Comparison of ENCODE assay signal across 8 cellular contexts in genomic region chr16:19718624-19718965, GRCh38. TPM values are rescaled to one million over a fixed set of nuclear protein-coding genes. Genes with fewer than 3 reads are reported as not detected.
A peak's percentile ranks its signal among the peaks of the same experiment; 100 is the strongest.
DNase-seq lines count a peak whose midpoint lies in the region; ATAC-seq, FAIRE-seq and TF ChIP-seq lines count a peak whose summit lies in the region.

No MANE protein-coding gene starts in this region.

- peak overlapping the region; percentile 90; the same call in 1 of the 2 replicates for H3K9ac ChIP-seq in MM.1S (ENCODE audit: low read length)

- no peaks in the 10 kb centered on the region for H3K9me2 ChIP-seq in MM.1S (replicated peaks; ENCODE audit: insufficient read depth, low read length)

- H3K4me1 ChIP-seq in MM.1S (ENCODE audit: low read length) (no peaks in the 10 kb centered on the region), breast epithelium (peaks cover 5 to 24% of the 10 kb centered on the region in 2 donors), mononuclear cell (ENCODE audit: insufficient read depth, low read length) (peaks cover 18% of the 10 kb centered on the region)

- H3K36me3 ChIP-seq in MM.1S (replicated peaks; ENCODE audit: insufficient read depth, low read length) (peaks cover 6% of the 10 kb centered on the region; the same call in 1 of the 2 replicates), breast epithelium (no peaks in the 10 kb centered on the region)

- peak overlapping the region; percentile 56 for H3K4me2 ChIP-seq in MM.1S (ENCODE audit: low read depth, low read length)

- peaks cover 41% of the 10 kb centered on the region for H3K79me2 ChIP-seq in MM.1S (ENCODE audit: low read length)

- no peak for TF ChIP-seq CTCF in MM.1S (IDR thresholded peaks at IDR 0.05; ENCODE audit: low read length)
- no peak for TF ChIP-seq CTCF in breast epithelium (IDR thresholded peaks at IDR 0.05)
- no peak for TF ChIP-seq CTCF in D721Med (IDR thresholded peaks at IDR 0.05; ENCODE audit: insufficient read depth, missing control alignments)

- intact Hi-C loops in breast epithelium (cut with DNase I; ENCODE audit: low total_unique reads), result loop anchor here (10.0 kb wide), 1 partner anchor 166 kb away; the partner anchor contains the start of gene GPRC5B

- ATAC-seq in HG02981 (IDR thresholded peaks at IDR 0.05; ENCODE audit: unreplicated experiment), result no peak
- no peak for ATAC-seq in GM21737 (IDR thresholded peaks at IDR 0.05; ENCODE audit: unreplicated experiment)

- H2AFZ ChIP-seq in MM.1S (ENCODE audit: low read length), result peak overlapping the region; percentile 71

- H3K27ac ChIP-seq in MM.1S (ENCODE audit: low read length), result no peak overlapping the region
- H3K27ac ChIP-seq in breast epithelium, result peak overlapping the region; percentile 76 to 94

- no peaks in the 10 kb centered on the region for H4K20me1 ChIP-seq in MM.1S (ENCODE audit: insufficient read depth, low read length)

- TF ChIP-seq POLR2A in breast epithelium (IDR thresholded peaks at IDR 0.05), result no peak

- no peaks in the 10 kb centered on the region for H3F3A ChIP-seq in MM.1S (ENCODE audit: insufficient read depth, low read length)

- no peaks in the 10 kb centered on the region for H3K9me3 ChIP-seq in MM.1S (replicated peaks; ENCODE audit: insufficient read depth, low read length)
- H3K9me3 ChIP-seq in breast epithelium, result no peaks in the 10 kb centered on the region
- no peaks in the 10 kb centered on the region for H3K9me3 ChIP-seq in mononuclear cell (ENCODE audit: low read depth, low read length)

- H3K27me3 ChIP-seq in MM.1S (replicated peaks; ENCODE audit: insufficient read depth, low read length) (no peaks in the 10 kb centered on the region), breast epithelium (no peaks in the 10 kb centered on the region), mononuclear cell (ENCODE audit: insufficient read depth, low read length) (no peaks in the 10 kb centered on the region)

- no peak for FAIRE-seq in D721Med (lab: Jason Lieb, UNC)

- H3K4me3 ChIP-seq in MM.1S (ENCODE audit: low read length) (peak overlapping the region; percentile 83), breast epithelium (peak overlapping the region; percentile 69 to 99 (median 88)), mononuclear cell (ENCODE audit: low read length) (peak overlapping the region; percentile 92)

- DNase-seq in EL (peak; percentile 13), MM.1S (no peak), breast epithelium (ENCODE audit: low spot score in 2 of 2) (no peak), D721Med (ENCODE audit: insufficient read length, low spot score) (no peak)
- no peak for DNase-seq in stimulated activated CD4-positive, alpha-beta T cell treated with anti-CD3 and anti-CD28 coated beads, Interleukin-4, amount 100 ng/mL, for 4 hours

RNA-seq across cellular contexts. Expression of gene IQCK, which starts 0.5 kb away (rescaled TPM):
- total RNA-seq in breast epithelium (10 to 100 TPM; 25.9 to 63.8 (median 34.7) TPM), mononuclear cell (1.9 TPM)

RNA-seq across cellular contexts. Expression of gene KNOP1, which starts 0.6 kb away (rescaled TPM):
- total RNA-seq in breast epithelium, result 10 to 100 TPM; 12.3 to 15.4 (median 13.0) TPM
- 3.3 TPM for total RNA-seq in mononuclear cell
